8 cellular contexts compared by ENCODE assay signal in genomic region chr2:85539361-85540130, GRCh38. TPM values are rescaled to one million over a fixed set of nuclear protein-coding genes. Genes with fewer than 3 reads are reported as not detected.
DNase-seq lines count a peak whose midpoint lies in the region; ATAC-seq and TF ChIP-seq lines count a peak whose summit lies in the region.

No MANE protein-coding gene starts in this region.

- no peaks in the 10 kb centered on the region for H3K9me2 ChIP-seq in SU-DHL-6 (replicated peaks; ENCODE audit: insufficient read depth, low read length)

- peaks cover 28% of the 10 kb centered on the region for H3K4me1 ChIP-seq in CD8-positive, alpha-beta T cell (ENCODE audit: insufficient read depth, low read length)
- H3K4me1 ChIP-seq in adrenal gland (replicated peaks in 1 of 2) (peaks cover 20 to 56% of the 10 kb centered on the region in 2 donors), right atrium auricular region (peaks cover 3 to 48% of the 10 kb centered on the region in 2 donors), uterus (peaks cover 0 to 11% of the 10 kb centered on the region in 2 donors)

- peak overlapping the region; percentile 93 for H3K27ac Mint-ChIP-seq in CD8-positive, alpha-beta T cell

- no peaks in the 10 kb centered on the region for H3K9me3 ChIP-seq in CD8-positive, alpha-beta T cell (ENCODE audit: low read length)
- H3K9me3 ChIP-seq in SU-DHL-6 (ENCODE audit: insufficient read depth, low read length) (no peaks in the 10 kb centered on the region), adrenal gland (replicated peaks in 1 of 3) (no peaks in the 10 kb centered on the region), right atrium auricular region (no peaks in the 10 kb centered on the region), uterus (no peaks in the 10 kb centered on the region)

- DNase-seq in CD8-positive, alpha-beta T cell: peak; percentile 37 to 80 (median 62)
- DNase-seq in adrenal gland: peak; percentile 63 to 84 (median 72)
- peak; percentile 69 for DNase-seq in right atrium auricular region (ENCODE audit: low spot score)
- DNase-seq in putamen (ENCODE audit: low spot score): peak; percentile 71
- DNase-seq in uterus: peak; percentile 78 to 80

- H3K27me3 ChIP-seq in CD8-positive, alpha-beta T cell (ENCODE audit: insufficient read depth, low read length): no peaks in the 10 kb centered on the region
- no peaks in the 10 kb centered on the region for H3K27me3 ChIP-seq in SU-DHL-6 (ENCODE audit: low read length)
- no peaks in the 10 kb centered on the region for H3K27me3 ChIP-seq in adrenal gland
- no peaks in the 10 kb centered on the region for H3K27me3 ChIP-seq in right atrium auricular region
- no peaks in the 10 kb centered on the region for H3K27me3 ChIP-seq in uterus

- CTCF ChIA-PET in CD8-positive, alpha-beta T cell (lab: Charles Lee): interaction anchor here (0.7 to 10.8 kb wide), 9 partner anchors 10 to 148 kb away, joined by 3 to 115 read pairs (median 5); no protein-coding TSS in a partner anchor

- no peaks in the 10 kb centered on the region for H3K9me3 Mint-ChIP-seq in CD8-positive, alpha-beta T cell

- peak overlapping the region; percentile 91 for H3K27ac ChIP-seq in CD8-positive, alpha-beta T cell (ENCODE audit: low read depth, low read length)
- H3K27ac ChIP-seq in SU-DHL-6 (ENCODE audit: low read depth, low read length) (peak overlapping the region; percentile 92), adrenal gland (peak overlapping the region; percentile 94 to 100 (median 99)), right atrium auricular region (peak overlapping the region; percentile 99), uterus (peak overlapping the region; percentile 97 to 100)

- no peaks in the 10 kb centered on the region for H3K27me3 Mint-ChIP-seq in CD8-positive, alpha-beta T cell (ENCODE audit: low read depth)

- H3K9ac ChIP-seq in SU-DHL-6 (ENCODE audit: low read length): peak overlapping the region; percentile 99

- no peak overlapping the region for H2AFZ ChIP-seq in SU-DHL-6 (ENCODE audit: low read depth, low read length, severe bottlenecking)

- 0% methylated on average over 16 to 67 of the region's 67 CpGs for WGBS in adrenal gland, 4 donors

- H4K20me1 ChIP-seq in SU-DHL-6 (ENCODE audit: low read depth, low read length): peaks cover 36% of the 10 kb centered on the region

- peak; percentile 61 for ATAC-seq in CD8-positive, alpha-beta T cell
- ATAC-seq in GM19452 (IDR thresholded peaks at IDR 0.05; ENCODE audit: unreplicated experiment): peak; percentile 33
- ATAC-seq in HG03571 (IDR thresholded peaks at IDR 0.05; ENCODE audit: unreplicated experiment): peak; percentile 25

- peaks cover 51% of the 10 kb centered on the region for H3F3A ChIP-seq in SU-DHL-6 (ENCODE audit: insufficient read depth)

- H3K36me3 ChIP-seq in CD8-positive, alpha-beta T cell (ENCODE audit: insufficient read depth, low read length): peaks cover 21% of the 10 kb centered on the region
- peaks cover 40% of the 10 kb centered on the region for H3K36me3 ChIP-seq in SU-DHL-6 (ENCODE audit: low read length)
- peaks cover 0 to 40% of the 10 kb centered on the region in 2 donors for H3K36me3 ChIP-seq in adrenal gland (replicated peaks in 1 of 2)
- peaks cover 42% of the 10 kb centered on the region for H3K36me3 ChIP-seq in right atrium auricular region
- no peaks in the 10 kb centered on the region for H3K36me3 ChIP-seq in uterus

- intact Hi-C loops in CD8-positive, alpha-beta T cell (cut with DNase I, micrococcal nuclease): loop anchor here (1.0 to 5.0 kb wide), 14 partner anchors 13 to 1082 kb away; partner anchors contain the start of genes ELMOD3 (in 2 of the 2), GGCX (in 2 of the 2), RETSAT (in 2 of the 2) and TMEM150A (in 2 of the 2)
- intact Hi-C loops in adrenal gland (cut with DNase I): loop anchor here (5.0 kb wide), 1 partner anchor 102 kb away; no protein-coding TSS in a partner anchor
- intact Hi-C loops in uterus (cut with DNase I; ENCODE audit: low total_unique reads): no loop called here

- H3K4me1 Mint-ChIP-seq in CD8-positive, alpha-beta T cell (ENCODE audit: low read depth): peaks cover 47% of the 10 kb centered on the region

- TF ChIP-seq POLR2A in adrenal gland (IDR thresholded peaks at IDR 0.05) (peak in 1 of 2 donors; percentile 8), uterus (IDR thresholded peaks at IDR 0.05) (no peak)

- H3K4me3 ChIP-seq in CD8-positive, alpha-beta T cell (ENCODE audit: low read depth, low read length): peak overlapping the region; percentile 96
- H3K4me3 ChIP-seq in SU-DHL-6 (ENCODE audit: insufficient read depth, low read length, poor library complexity, severe bottlenecking): peak overlapping the region; percentile 99
- H3K4me3 ChIP-seq in adrenal gland: peak overlapping the region; percentile 47 to 98 (median 72)
- H3K4me3 ChIP-seq in right atrium auricular region: peak overlapping the region; percentile 87 to 98
- H3K4me3 ChIP-seq in uterus: peak overlapping the region; percentile 68 to 78

- TF ChIP-seq CTCF in CD8-positive, alpha-beta T cell (IDR thresholded peaks at IDR 0.05): no peak
- no peak for TF ChIP-seq CTCF in SU-DHL-6 (IDR thresholded peaks at IDR 0.05; ENCODE audit: insufficient read depth, low read length, poor library complexity, severe bottlenecking)
- no peak for TF ChIP-seq CTCF in adrenal gland (IDR thresholded peaks at IDR 0.05)
- no peak for TF ChIP-seq CTCF in right atrium auricular region (IDR thresholded peaks at IDR 0.05)
- no peak for TF ChIP-seq CTCF in uterus (IDR thresholded peaks at IDR 0.05)

- peaks cover 40% of the 10 kb centered on the region for H3K36me3 Mint-ChIP-seq in CD8-positive, alpha-beta T cell

- peak overlapping the region; percentile 100 for H3K4me2 ChIP-seq in SU-DHL-6 (ENCODE audit: low read depth, low read length, poor library complexity, severe bottlenecking)

- POLR2A ChIA-PET in CD8-positive, alpha-beta T cell (lab: Charles Lee): interaction anchor here (0.6 to 6.3 kb wide), 34 partner anchors 11 to 656 kb away, joined by 3 to 78 read pairs (median 5); partner anchors contain the start of genes C2orf68, CAPG, ELMOD3 and GGCX

- H3K4me3 Mint-ChIP-seq in CD8-positive, alpha-beta T cell: peak overlapping the region; percentile 94

- peaks cover 45% of the 10 kb centered on the region for H3K79me2 ChIP-seq in SU-DHL-6 (ENCODE audit: insufficient read depth, low read length)

RNA-seq across cellular contexts. Expression of gene MAT2A, which starts 0.6 kb away (rescaled TPM):
- total RNA-seq in CD8-positive, alpha-beta T cell: 100 to 1,000 TPM; 105 to 107 TPM
- 100 to 1,000 TPM in 6 of 8 donors, 10 to 100 TPM in 2; 87.3 to 429 (median 180) TPM for total RNA-seq in adrenal gland
- polyA plus RNA-seq in adrenal gland: 100 to 1,000 TPM in 1 of 3 donors, 10 to 100 TPM in 2; 41.1 to 237 (median 75.9) TPM
- total RNA-seq in right atrium auricular region: 100 to 1,000 TPM in 1 of 2 donors, 10 to 100 TPM in 1; 95.6 to 101 TPM
- total RNA-seq in uterus: 100 to 1,000 TPM in 3 of 4 donors, 10 to 100 TPM in 1; 77.1 to 249 (median 108) TPM

RNA-seq across cellular contexts. Expression of gene GGCX, which starts 21.7 kb away (rescaled TPM):
- 10 to 100 TPM; 20.7 to 24.0 TPM for total RNA-seq in CD8-positive, alpha-beta T cell
- total RNA-seq in adrenal gland (10 to 100 TPM; 24.8 to 85.2 (median 51.1) TPM), right atrium auricular region (10 to 100 TPM; 18.0 to 23.3 TPM), uterus (10 to 100 TPM; 14.1 to 54.1 (median 37.9) TPM)
- polyA plus RNA-seq in adrenal gland: 10 to 100 TPM; 14.9 to 28.4 (median 19.2) TPM

RNA-seq across cellular contexts. Expression of gene VAMP8, which starts 37.8 kb away (rescaled TPM):
- 10 to 100 TPM; 28.1 to 28.7 TPM for total RNA-seq in CD8-positive, alpha-beta T cell
- total RNA-seq in adrenal gland: 10 to 100 TPM in 7 of 8 donors, 1 to 10 TPM in 1; 8.3 to 68.9 (median 46.1) TPM
- 100 to 1,000 TPM in 1 of 3 donors, 10 to 100 TPM in 2; 47.2 to 108 (median 51.5) TPM for polyA plus RNA-seq in adrenal gland
- 10 to 100 TPM; 11.9 to 26.1 TPM for total RNA-seq in right atrium auricular region
- total RNA-seq in uterus: 10 to 100 TPM in 1 of 4 donors, 1 to 10 TPM in 2, not detected in 1; 1.3 to 12.3 (median 5.2) TPM

RNA-seq across cellular contexts. Expression of gene VAMP5, which starts 44.7 kb away (rescaled TPM):
- total RNA-seq in CD8-positive, alpha-beta T cell: 10 to 100 TPM; 22.7 to 23.9 TPM
- 100 to 1,000 TPM in 2 of 8 donors, 10 to 100 TPM in 6; 34.1 to 122 (median 78.3) TPM for total RNA-seq in adrenal gland
- polyA plus RNA-seq in adrenal gland: 100 to 1,000 TPM in 2 of 3 donors, 10 to 100 TPM in 1; 37.7 to 130 (median 118) TPM
- 10 to 100 TPM; 37.2 to 61.7 TPM for total RNA-seq in right atrium auricular region
- total RNA-seq in uterus: 100 to 1,000 TPM in 2 of 4 donors, 10 to 100 TPM in 2; 25.6 to 197 (median 99.5) TPM

RNA-seq across cellular contexts. Expression of gene RNF181, which starts 56.0 kb away (rescaled TPM):
- 10 to 100 TPM; 38.1 to 41.0 TPM for total RNA-seq in CD8-positive, alpha-beta T cell
- total RNA-seq in adrenal gland (100 to 1,000 TPM in 7 of 8 donors, 10 to 100 TPM in 1; 93.8 to 199 (median 172) TPM), right atrium auricular region (100 to 1,000 TPM; 109 to 194 TPM), uterus (100 to 1,000 TPM in 2 of 4 donors, 10 to 100 TPM in 2; 53.0 to 362 (median 175) TPM)
- polyA plus RNA-seq in adrenal gland: 100 to 1,000 TPM; 130 to 295 (median 214) TPM

Comparison
In these comparisons a context has a peak if more than half of its experiments do, and no peak if none do; other contexts are left out.
1. Peak in every context shown above with its lines: DNase-seq, ATAC-seq, H3K4me3 ChIP-seq and H3K27ac ChIP-seq.